In the genomic region with DNA sequence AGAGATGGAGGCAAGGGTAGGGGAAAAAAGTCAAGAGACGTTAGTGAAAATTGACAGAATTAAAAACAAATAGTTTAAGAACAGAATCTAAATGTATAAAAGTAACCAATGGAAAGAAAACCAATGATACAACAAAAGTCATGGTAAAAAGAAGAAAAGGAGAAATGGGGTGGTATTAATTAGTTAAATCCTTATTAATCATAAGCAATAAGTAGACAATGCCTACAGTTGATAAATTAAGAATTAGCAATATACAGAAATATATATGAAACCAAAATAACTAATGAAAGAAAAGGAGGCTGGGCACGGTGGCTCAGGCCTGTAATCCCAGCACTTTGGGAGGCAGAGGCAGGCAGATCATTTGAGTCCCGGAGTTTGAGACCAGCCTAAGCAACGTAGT, we compare ENCODE assay signal across 14 cellular contexts. TPM values are rescaled to one million over a fixed set of nuclear protein-coding genes. Genes with fewer than 3 reads are reported as not detected.
A peak's percentile ranks its signal among the peaks of the same experiment; 100 is the strongest.
DNase-seq lines count a peak whose midpoint lies in the region; ATAC-seq and TF ChIP-seq lines count a peak whose summit lies in the region.
"Had no signal": no experiment of that assay in that cellular context is flagged by ENCODE, and none has a peak within 500 bp of the region (broad histone marks: within the 10 kb centered on the region; RNA-seq: fewer than 3 reads in every experiment).

No MANE protein-coding gene starts in this region.

- no peaks in the 10 kb centered on the region for H3K27me3 ChIP-seq in upper lobe of right lung

- intact Hi-C loops in upper lobe of right lung (cut with DNase I): no loop called here

- no peaks in the 10 kb centered on the region for H3K27me3 Mint-ChIP-seq in stimulated activated naive CD8-positive, alpha-beta T cell treated with anti-CD3 and anti-CD28 coated beads, Interleukin-15, Interleukin-2, amounts not matched to agents 100 ng/mL and 50 ng/mL, for 24 hours
- no peaks in the 10 kb centered on the region for H3K27me3 Mint-ChIP-seq in activated T-helper 17 cell treated with anti-CD3 and anti-CD28 coated beads, Interleukin-2, amount 50 U/mL, for 72 hours
- no peaks in the 10 kb centered on the region for H3K27me3 Mint-ChIP-seq in memory B cell

- no peaks in the 10 kb centered on the region for H3K36me3 ChIP-seq in urinary bladder (ENCODE audit: insufficient read depth)
- no peaks in the 10 kb centered on the region for H3K36me3 ChIP-seq in upper lobe of right lung

- no peaks in the 10 kb centered on the region for H3K9me3 Mint-ChIP-seq in stimulated activated naive CD8-positive, alpha-beta T cell treated with anti-CD3 and anti-CD28 coated beads, Interleukin-15, Interleukin-2, amounts not matched to agents 100 ng/mL and 50 ng/mL, for 24 hours
- no peaks in the 10 kb centered on the region for H3K9me3 Mint-ChIP-seq in activated T-helper 17 cell treated with anti-CD3 and anti-CD28 coated beads, Interleukin-2, amount 50 U/mL, for 72 hours
- H3K9me3 Mint-ChIP-seq in memory B cell: no peaks in the 10 kb centered on the region

- H3K4me1 Mint-ChIP-seq in stimulated activated naive CD8-positive, alpha-beta T cell treated with anti-CD3 and anti-CD28 coated beads, Interleukin-15, Interleukin-2, amounts not matched to agents 100 ng/mL and 50 ng/mL, for 24 hours (ENCODE audit: low read depth): peaks cover 18% of the 10 kb centered on the region
- H3K4me1 Mint-ChIP-seq in activated T-helper 17 cell treated with anti-CD3 and anti-CD28 coated beads, Interleukin-2, amount 50 U/mL, for 72 hours: peaks cover 20% of the 10 kb centered on the region
- peaks cover 25% of the 10 kb centered on the region for H3K4me1 Mint-ChIP-seq in memory B cell

- no peak for DNase-seq in stimulated activated naive CD8-positive, alpha-beta T cell treated with anti-CD3 and anti-CD28 coated beads, Interleukin-15, Interleukin-2, amounts not matched to agents 100 U/mL and 50 U/mL, for 24 hours
- DNase-seq in memory B cell (ENCODE audit: low spot score in 2 of 2) (no peak), upper lobe of right lung (no peak), SHP77 (lab: John Stamatoyannopoulos, UW) (no peak), DMS 273 (lab: John Stamatoyannopoulos, UW; ENCODE audit: unreplicated experiment) (no peak)
- DNase-seq: activated CD8-positive, alpha-beta memory T cell treated with anti-CD3 and anti-CD28 coated beads for 24 hours; activated naive CD4-positive, alpha-beta T cell; posterior cingulate gyrus; stimulated activated CD4-positive, alpha-beta T cell treated with anti-CD3 and anti-CD28 coated beads, Interleukin-12 subunit alpha, Interleukin-12 subunit beta, amount 100 ng/mL, for 4 hours; T-helper 9 cell had no signal

- WGBS in urinary bladder: 81% methylated on average over 4 of the region's 4 CpGs

- H3K9me3 ChIP-seq in upper lobe of right lung: no peaks in the 10 kb centered on the region

- TF ChIP-seq CTCF in upper lobe of right lung (IDR thresholded peaks at IDR 0.05): no peak

- peak overlapping the region; percentile 84 for H3K27ac Mint-ChIP-seq in stimulated activated naive CD8-positive, alpha-beta T cell treated with anti-CD3 and anti-CD28 coated beads, Interleukin-15, Interleukin-2, amounts not matched to agents 100 ng/mL and 50 ng/mL, for 24 hours
- H3K27ac Mint-ChIP-seq in activated T-helper 17 cell treated with anti-CD3 and anti-CD28 coated beads, Interleukin-2, amount 50 U/mL, for 72 hours: peak overlapping the region; percentile 67
- peak overlapping the region; percentile 94 for H3K27ac Mint-ChIP-seq in memory B cell

- H3K36me3 Mint-ChIP-seq in stimulated activated naive CD8-positive, alpha-beta T cell treated with anti-CD3 and anti-CD28 coated beads, Interleukin-15, Interleukin-2, amounts not matched to agents 100 ng/mL and 50 ng/mL, for 24 hours (ENCODE audit: low read depth): peaks cover 7% of the 10 kb centered on the region
- no peaks in the 10 kb centered on the region for H3K36me3 Mint-ChIP-seq in activated T-helper 17 cell treated with anti-CD3 and anti-CD28 coated beads, Interleukin-2, amount 50 U/mL, for 72 hours (ENCODE audit: low read depth)
- H3K36me3 Mint-ChIP-seq in memory B cell: peaks cover 2% of the 10 kb centered on the region

- H3K27ac ChIP-seq in urinary bladder (ENCODE audit: low read depth): peak overlapping the region; percentile 67
- no peak overlapping the region for H3K27ac ChIP-seq in upper lobe of right lung

- H3K4me3 ChIP-seq in urinary bladder (ENCODE audit: low read depth, low read length) (no peak overlapping the region), upper lobe of right lung (no peak overlapping the region)
- H3K4me3 ChIP-seq: GM12878 had no signal

- no peak for ATAC-seq in stimulated activated naive CD8-positive, alpha-beta T cell treated with anti-CD3 and anti-CD28 coated beads, Interleukin-15, Interleukin-2, amounts not matched to agents 100 U/mL and 50 U/mL, for 24 hours
- no peak for ATAC-seq in activated T-helper 17 cell treated with anti-CD3 and anti-CD28 coated beads, Interleukin-2, amount 50 U/mL, for 72 hours (replicated peaks)
- no peak for ATAC-seq in memory B cell (ENCODE audit: low read depth)
- ATAC-seq in upper lobe of right lung: no peak

- H3K4me1 ChIP-seq in urinary bladder (ENCODE audit: insufficient read depth) (no peaks in the 10 kb centered on the region), upper lobe of right lung (peaks cover 10% of the 10 kb centered on the region)

- no peak overlapping the region for H3K4me3 Mint-ChIP-seq in stimulated activated naive CD8-positive, alpha-beta T cell treated with anti-CD3 and anti-CD28 coated beads, Interleukin-15, Interleukin-2, amounts not matched to agents 100 ng/mL and 50 ng/mL, for 24 hours
- peak overlapping the region; percentile 45 for H3K4me3 Mint-ChIP-seq in activated T-helper 17 cell treated with anti-CD3 and anti-CD28 coated beads, Interleukin-2, amount 50 U/mL, for 72 hours
- no peak overlapping the region for H3K4me3 Mint-ChIP-seq in memory B cell

RNA-seq across cellular contexts. Expression of gene EPM2AIP1, which starts 23.8 kb away (rescaled TPM):
- 10 to 100 TPM; 14.8 to 21.0 TPM for total RNA-seq in activated T-helper 17 cell treated with anti-CD3 and anti-CD28 coated beads, Interleukin-2, amount 50 U/mL, for 72 hours
- total RNA-seq in urinary bladder: 37.9 TPM
- 8.2 TPM for polyA plus RNA-seq in urinary bladder
- total RNA-seq in upper lobe of right lung: 20.1 TPM

RNA-seq across cellular contexts. Expression of gene TRANK1, which starts 24.2 kb away (rescaled TPM):
- total RNA-seq in activated T-helper 17 cell treated with anti-CD3 and anti-CD28 coated beads, Interleukin-2, amount 50 U/mL, for 72 hours: 10 to 100 TPM; 12.3 to 12.8 TPM
- total RNA-seq in urinary bladder (40.1 TPM), upper lobe of right lung (38.5 TPM)
- 12.5 TPM for polyA plus RNA-seq in urinary bladder

RNA-seq across cellular contexts. Expression of gene MLH1, which starts 24.2 kb away (rescaled TPM):
- total RNA-seq in activated T-helper 17 cell treated with anti-CD3 and anti-CD28 coated beads, Interleukin-2, amount 50 U/mL, for 72 hours: 10 to 100 TPM; 47.5 to 62.2 TPM
- total RNA-seq in urinary bladder (66.9 TPM), upper lobe of right lung (31.3 TPM)
- 24.6 TPM for polyA plus RNA-seq in urinary bladder
